11 cellular contexts compared by ENCODE assay signal in genomic region chr2:42327125-42327524, GRCh38. TPM values are rescaled to one million over a fixed set of nuclear protein-coding genes. Genes with fewer than 3 reads are reported as not detected.
DNase-seq lines count a peak whose midpoint lies in the region; ATAC-seq and TF ChIP-seq lines count a peak whose summit lies in the region.
"Had no signal": no experiment of that assay in that cellular context is flagged by ENCODE, and none has a peak within 500 bp of the region (broad histone marks: within the 10 kb centered on the region; RNA-seq: fewer than 3 reads in every experiment).

No MANE protein-coding gene starts in this region.

- no peak for TF ChIP-seq CTCF in esophagus squamous epithelium (IDR thresholded peaks at IDR 0.05)

- H3K4me1 Mint-ChIP-seq in activated naive CD4-positive, alpha-beta T cell treated with anti-CD3 and anti-CD28 coated beads, Interleukin-2, amount 10 ng/mL, durations not matched to agents 7 days and 5 days = peaks cover 3% of the 10 kb centered on the region
- H3K4me1 Mint-ChIP-seq in activated CD4-positive, alpha-beta memory T cell treated with anti-CD3 and anti-CD28 coated beads for 36 hours (ENCODE audit: low read depth) = peaks cover 8% of the 10 kb centered on the region
- peaks cover 6% of the 10 kb centered on the region for H3K4me1 Mint-ChIP-seq in stimulated activated memory B cell treated with anti-CD40 and anti-IgM and Interleukin-4, amounts not matched to agents 10 μg/mL and 1 μg/mL and 100 μg/mL, for 72 hours

- POLR2A ChIA-PET in activated CD4-positive, alpha-beta memory T cell treated with anti-CD3 and anti-CD28 coated beads for 36 hours (lab: Charles Lee) = no interaction called here

- no peak for DNase-seq in activated naive CD4-positive, alpha-beta T cell treated with anti-CD3 and anti-CD28 coated beads, Interleukin-2, amount 10 ng/mL, durations not matched to agents 7 days and 5 days
- no peak for DNase-seq in activated naive CD4-positive, alpha-beta T cell treated with Interleukin-2 at 50 U/mL for 16 hours
- no peak for DNase-seq in activated CD4-positive, alpha-beta memory T cell treated with anti-CD3 and anti-CD28 coated beads for 36 hours
- DNase-seq in LoVo (ENCODE audit: low spot score) (no peak), esophagus squamous epithelium (lab: John Stamatoyannopoulos, UW) (no peak), GM23248 (no peak)
- DNase-seq: CD8-positive, alpha-beta T cell; effector memory CD8-positive, alpha-beta T cell had no signal

- no peaks in the 10 kb centered on the region for H3K9me3 Mint-ChIP-seq in activated naive CD4-positive, alpha-beta T cell treated with anti-CD3 and anti-CD28 coated beads, Interleukin-2, amount 10 ng/mL, durations not matched to agents 7 days and 5 days
- no peaks in the 10 kb centered on the region for H3K9me3 Mint-ChIP-seq in activated CD4-positive, alpha-beta memory T cell treated with anti-CD3 and anti-CD28 coated beads for 36 hours
- no peaks in the 10 kb centered on the region for H3K9me3 Mint-ChIP-seq in stimulated activated memory B cell treated with anti-CD40 and anti-IgM and Interleukin-4, amounts not matched to agents 10 μg/mL and 1 μg/mL and 100 μg/mL, for 72 hours
- H3K9me3 Mint-ChIP-seq: CD8-positive, alpha-beta T cell; effector memory CD8-positive, alpha-beta T cell had no signal

- no peaks in the 10 kb centered on the region for H3K27me3 ChIP-seq in esophagus squamous epithelium
- H3K27me3 ChIP-seq in GM23248 (replicated peaks; ENCODE audit: insufficient read depth) = no peaks in the 10 kb centered on the region

- in situ Hi-C loops in GM23248 (cut with MboI) = loop anchor here (10.0 kb wide), 1 partner anchor 232 kb away; no protein-coding TSS in a partner anchor

- H4K20me1 ChIP-seq in GM23248 (ENCODE audit: insufficient read depth) = no peaks in the 10 kb centered on the region

- no peak overlapping the region for H3K4me3 Mint-ChIP-seq in activated naive CD4-positive, alpha-beta T cell treated with anti-CD3 and anti-CD28 coated beads, Interleukin-2, amount 10 ng/mL, durations not matched to agents 7 days and 5 days
- no peak overlapping the region for H3K4me3 Mint-ChIP-seq in activated CD4-positive, alpha-beta memory T cell treated with anti-CD3 and anti-CD28 coated beads for 36 hours
- H3K4me3 Mint-ChIP-seq in stimulated activated memory B cell treated with anti-CD40 and anti-IgM and Interleukin-4, amounts not matched to agents 10 μg/mL and 1 μg/mL and 100 μg/mL, for 72 hours = no peak overlapping the region
- H3K4me3 Mint-ChIP-seq: activated naive CD8-positive, alpha-beta T cell; CD8-positive, alpha-beta T cell; effector memory CD8-positive, alpha-beta T cell had no signal

- H3K9ac ChIP-seq in GM23248 = no peak overlapping the region

- no peak overlapping the region for H2AFZ ChIP-seq in GM23248

- H3K27ac Mint-ChIP-seq in activated naive CD4-positive, alpha-beta T cell treated with anti-CD3 and anti-CD28 coated beads, Interleukin-2, amount 10 ng/mL, durations not matched to agents 7 days and 5 days = peak overlapping the region; percentile 20
- peak overlapping the region; percentile 8 for H3K27ac Mint-ChIP-seq in activated CD4-positive, alpha-beta memory T cell treated with anti-CD3 and anti-CD28 coated beads for 36 hours
- H3K27ac Mint-ChIP-seq in stimulated activated memory B cell treated with anti-CD40 and anti-IgM and Interleukin-4, amounts not matched to agents 10 μg/mL and 1 μg/mL and 100 μg/mL, for 72 hours = peak overlapping the region; percentile 44
- H3K27ac Mint-ChIP-seq: activated naive CD8-positive, alpha-beta T cell; CD8-positive, alpha-beta T cell had no signal

- H3K4me3 ChIP-seq in esophagus squamous epithelium (no peak overlapping the region), GM23248 (no peak overlapping the region)

- CTCF ChIA-PET in activated naive CD4-positive, alpha-beta T cell treated with anti-CD3 and anti-CD28 coated beads, Interleukin-2, amount 10 ng/mL, durations not matched to agents 7 days and 5 days (lab: Charles Lee) = interaction anchor here (3.0 to 4.1 kb wide), 2 partner anchors 230 to 236 kb away, joined by 26 to 66 read pairs; no protein-coding TSS in a partner anchor
- CTCF ChIA-PET in activated CD4-positive, alpha-beta memory T cell treated with anti-CD3 and anti-CD28 coated beads for 36 hours (lab: Charles Lee) = interaction anchor here (1.6 to 4.7 kb wide), 4 partner anchors 11 to 486 kb away, joined by 4 to 86 read pairs (median 16); no protein-coding TSS in a partner anchor

- H3K27me3 Mint-ChIP-seq in activated naive CD4-positive, alpha-beta T cell treated with anti-CD3 and anti-CD28 coated beads, Interleukin-2, amount 10 ng/mL, durations not matched to agents 7 days and 5 days = no peaks in the 10 kb centered on the region
- no peaks in the 10 kb centered on the region for H3K27me3 Mint-ChIP-seq in activated CD4-positive, alpha-beta memory T cell treated with anti-CD3 and anti-CD28 coated beads for 36 hours
- H3K27me3 Mint-ChIP-seq in stimulated activated memory B cell treated with anti-CD40 and anti-IgM and Interleukin-4, amounts not matched to agents 10 μg/mL and 1 μg/mL and 100 μg/mL, for 72 hours = no peaks in the 10 kb centered on the region
- H3K27me3 Mint-ChIP-seq: activated naive CD8-positive, alpha-beta T cell; effector memory CD8-positive, alpha-beta T cell had no signal

- H3K27ac ChIP-seq in esophagus squamous epithelium = no peak overlapping the region
- H3K27ac ChIP-seq in GM23248 = no peak overlapping the region

- H3K4me1 ChIP-seq in esophagus squamous epithelium (peaks cover 0 to 14% (median 0%) of the 10 kb centered on the region in 3 donors), GM23248 (ENCODE audit: insufficient read depth) (peaks cover 17% of the 10 kb centered on the region; the same call in 1 of the 2 replicates)

- intact Hi-C loops in activated CD4-positive, alpha-beta memory T cell treated with anti-CD3 and anti-CD28 coated beads for 36 hours (cut with micrococcal nuclease) = loop anchor here (1.0 kb wide), 1 partner anchor 8 kb away; no protein-coding TSS in a partner anchor
- intact Hi-C loops in esophagus squamous epithelium (cut with DNase I) = loop anchor here (10.0 kb wide), 1 partner anchor 232 kb away; no protein-coding TSS in a partner anchor

- no peak for TF ChIP-seq POLR2A in esophagus squamous epithelium (IDR thresholded peaks at IDR 0.05)

- WGBS in esophagus squamous epithelium, 2 donors = 36 to 41% methylated on average over 4 of the region's 4 CpGs
- WGBS in GM23248 (ENCODE audit: low coverage in 1 of 2, low lambda C conversion rate in 2 of 2, missing lambda C conversion rate in 2 of 2), 2 experiments = 73 to 76% methylated on average over 4 of the region's 4 CpGs

- H3K36me3 ChIP-seq in esophagus squamous epithelium (peaks cover 0 to 43% (median 4%) of the 10 kb centered on the region in 3 donors), GM23248 (ENCODE audit: low read depth) (peaks cover 25% of the 10 kb centered on the region; the same call in 1 of the 2 replicates)

- H3K9me3 ChIP-seq in esophagus squamous epithelium (no peaks in the 10 kb centered on the region), GM23248 (ENCODE audit: low read depth) (no peaks in the 10 kb centered on the region)

- peaks cover 4% of the 10 kb centered on the region for H3F3A ChIP-seq in GM23248 (ENCODE audit: insufficient read depth)

- H3K79me2 ChIP-seq in GM23248 (ENCODE audit: insufficient read depth) = no peaks in the 10 kb centered on the region

- ATAC-seq in HG03520 (IDR thresholded peaks at IDR 0.05; ENCODE audit: unreplicated experiment) = peak; percentile 57
- no peak for ATAC-seq in stimulated activated memory B cell treated with anti-CD40 and anti-IgM and Interleukin-4, amounts not matched to agents 10 μg/mL and 1 μg/mL and 100 μg/mL, for 72 hours
- ATAC-seq: CD8-positive, alpha-beta T cell; effector memory CD8-positive, alpha-beta T cell had no signal

- H3K36me3 Mint-ChIP-seq in activated naive CD4-positive, alpha-beta T cell treated with anti-CD3 and anti-CD28 coated beads, Interleukin-2, amount 10 ng/mL, durations not matched to agents 7 days and 5 days = peaks cover 55% of the 10 kb centered on the region
- peaks cover 28% of the 10 kb centered on the region for H3K36me3 Mint-ChIP-seq in activated CD4-positive, alpha-beta memory T cell treated with anti-CD3 and anti-CD28 coated beads for 36 hours
- H3K36me3 Mint-ChIP-seq in stimulated activated memory B cell treated with anti-CD40 and anti-IgM and Interleukin-4, amounts not matched to agents 10 μg/mL and 1 μg/mL and 100 μg/mL, for 72 hours = peaks cover 45% of the 10 kb centered on the region

- H3K4me2 ChIP-seq in GM23248 (ENCODE audit: unreplicated experiment) = no peak overlapping the region

- H3K9me2 ChIP-seq in GM23248 (ENCODE audit: insufficient read depth) = no peaks in the 10 kb centered on the region

RNA-seq across cellular contexts. Expression of gene COX7A2L, which starts 33.9 kb away (rescaled TPM):
- 100 to 1,000 TPM; 102 to 107 TPM for total RNA-seq in activated CD4-positive, alpha-beta memory T cell treated with anti-CD3 and anti-CD28 coated beads for 36 hours
- 100 to 1,000 TPM in 2 of 4 donors, 10 to 100 TPM in 2; 51.3 to 152 (median 104) TPM for total RNA-seq in esophagus squamous epithelium
- total RNA-seq in GM23248 (2014; rRNA removed; shearing (Covaris generic)) = 202 and 220 TPM in 2 replicates
- polyA plus RNA-seq in GM23248 (2016; fragmentation: Nextera tagmentation; extraction: Ambion mirVana) = 166 and 177 TPM in 2 replicates
